Comparison of ENCODE assay signal across 17 cellular contexts in the genomic region with DNA sequence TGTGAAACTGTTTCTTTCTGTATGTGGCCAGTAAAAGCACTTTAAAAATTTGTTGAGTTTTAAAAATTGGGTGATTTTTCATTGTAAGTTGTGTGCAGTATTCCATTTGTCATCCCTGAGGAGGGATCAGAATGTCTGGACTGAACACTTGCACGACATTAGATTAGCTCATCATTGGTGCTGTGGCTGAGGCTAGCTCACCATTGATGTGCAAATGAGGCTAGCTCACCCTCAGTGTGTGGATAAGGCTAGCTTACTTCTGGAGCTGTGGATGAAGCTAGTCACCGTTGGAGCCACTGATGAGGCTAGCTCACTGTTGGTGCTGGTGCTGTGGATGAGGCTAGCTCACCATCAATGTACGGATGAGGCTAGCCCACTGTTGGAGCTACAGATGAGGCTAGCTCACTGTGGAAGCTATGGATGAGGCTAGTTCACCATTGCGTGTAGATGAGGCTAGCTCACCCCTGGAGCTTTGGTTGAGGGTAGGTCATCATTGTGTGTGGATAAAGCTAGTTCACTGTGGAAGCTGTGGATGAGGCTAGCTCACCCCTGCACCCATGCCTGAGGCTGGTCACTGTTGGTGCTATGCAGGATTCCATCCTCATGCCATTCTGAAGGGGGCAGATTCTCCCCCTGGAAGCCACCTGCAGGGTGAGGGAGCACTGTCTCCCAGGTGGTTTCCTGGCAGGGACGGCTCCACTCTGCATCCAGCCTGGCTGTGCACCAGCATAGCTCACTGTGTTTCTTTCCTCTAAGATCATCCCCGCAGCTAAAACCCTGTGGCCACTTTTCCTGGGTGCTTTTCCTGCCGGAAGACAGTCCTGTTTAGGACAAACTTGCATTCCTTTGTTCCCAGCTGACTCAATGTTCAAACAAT.
DNase-seq lines count a peak whose midpoint lies in the region; ATAC-seq and TF ChIP-seq lines count a peak whose summit lies in the region.
"Had no signal": no experiment of that assay in that cellular context is flagged by ENCODE, and none has a peak within 500 bp of the region (broad histone marks: within the 10 kb centered on the region; RNA-seq: fewer than 3 reads in every experiment).

No MANE protein-coding gene starts in this region.

- no peaks in the 10 kb centered on the region for H3K9me2 ChIP-seq in Karpas-422 (replicated peaks; ENCODE audit: insufficient read depth, low read length)

- H3K79me2 ChIP-seq in mammary epithelial cell (ENCODE audit: insufficient read depth, low read length) (no peaks in the 10 kb centered on the region), Karpas-422 (ENCODE audit: low read length) (no peaks in the 10 kb centered on the region)

- no peaks in the 10 kb centered on the region for H3K27me3 ChIP-seq in MG63
- H3K27me3 ChIP-seq in mammary epithelial cell (ENCODE audit: insufficient read depth, low read length) = no peaks in the 10 kb centered on the region
- H3K27me3 ChIP-seq in Karpas-422 (ENCODE audit: low read length) = no peaks in the 10 kb centered on the region

- TSS peak; percentile 82 for BruUV-seq in mammary epithelial cell (replicated peaks; lab: Mats Ljungman, UMichigan)

- CTCF ChIA-PET in mammary epithelial cell (lab: Charles Lee; ENCODE audit: low non-redundant PET) = no interaction called here

- no peak for ATAC-seq in HG02798 (IDR thresholded peaks at IDR 0.05; ENCODE audit: poor library complexity, unreplicated experiment)
- ATAC-seq: activated T-cell treated with anti-CD3 and anti-CD28 coated beads, Interleukin-2, amount 50 U/mL, for 4 hours; CD8-positive, alpha-beta T cell had no signal

- intact Hi-C loops in mammary epithelial cell (cut with micrococcal nuclease) = loop anchor here (1.0 kb wide), 2 partner anchors 21 to 229 kb away; no protein-coding TSS in a partner anchor
- intact Hi-C loops in posterior vena cava (cut with DNase I) = loop anchor here in 1 of 2 donors (10.0 kb wide), 1 partner anchor 234 kb away; no protein-coding TSS in a partner anchor

- WGBS in mammary epithelial cell (ENCODE audit: low coverage, missing lambda C conversion rate) = 60% methylated on average over 6 of the region's 7 CpGs

- H4K20me1 ChIP-seq in mammary epithelial cell (ENCODE audit: insufficient read depth, low read length) (no peaks in the 10 kb centered on the region), Karpas-422 (ENCODE audit: insufficient read depth, low read depth, low read length) (no peaks in the 10 kb centered on the region)

- H3K36me3 ChIP-seq in MG63 = no peaks in the 10 kb centered on the region
- H3K36me3 ChIP-seq in mammary epithelial cell (ENCODE audit: insufficient read depth, low read length) = no peaks in the 10 kb centered on the region
- no peaks in the 10 kb centered on the region for H3K36me3 ChIP-seq in Karpas-422 (ENCODE audit: insufficient read depth, low read length)
- H3K36me3 ChIP-seq: gastroesophageal sphincter, WERI-Rb-1 had no signal

- H3K9ac ChIP-seq in mammary epithelial cell (ENCODE audit: insufficient read depth, low read length) (no peak overlapping the region), Karpas-422 (ENCODE audit: low read length) (no peak overlapping the region)

- in situ Hi-C loops in mammary epithelial cell (cut with MboI; ENCODE audit: low sequenced_read_pairs in 2 of 2) = no loop called here

- no peak for TF ChIP-seq CTCF in mammary epithelial cell (conservative IDR thresholded peaks at IDR 0.05 in 1 of 2, IDR thresholded peaks at IDR 0.05 in 1 of 2; ENCODE audit: extremely low read depth in 1 of 2, insufficient read depth in 1 of 2, low read depth in 1 of 2, low read length in 2 of 2)

- peaks cover 50% of the 10 kb centered on the region for H3K4me1 ChIP-seq in mammary epithelial cell (ENCODE audit: insufficient read depth, low read length)
- H3K4me1 ChIP-seq in Karpas-422 (ENCODE audit: low read length) = peaks cover 15% of the 10 kb centered on the region

- H3K4me3 ChIP-seq in MG63 (no peak overlapping the region), mammary epithelial cell (replicated peaks in 1 of 3; ENCODE audit: insufficient read depth in 1 of 3, low read depth in 2 of 3, low read length in 3 of 3) (no peak overlapping the region), Karpas-422 (ENCODE audit: low read length) (no peak overlapping the region)
- H3K4me3 ChIP-seq: gastroesophageal sphincter had no signal

- H3K27ac ChIP-seq in mammary epithelial cell (ENCODE audit: insufficient read depth, low read depth, low read length) (peak overlapping the region; percentile 14), Karpas-422 (ENCODE audit: low read length) (no peak overlapping the region)
- H3K27ac ChIP-seq: WERI-Rb-1 had no signal

- peak overlapping the region; percentile 12 for H2AFZ ChIP-seq in mammary epithelial cell (ENCODE audit: low read depth, low read length)
- H2AFZ ChIP-seq in Karpas-422 (ENCODE audit: low read length) = no peak overlapping the region

- peak; percentile 33 for DNase-seq in Daoy (ENCODE audit: low read depth)
- DNase-seq in MG63 = peak; percentile 44
- no peak for DNase-seq in mammary epithelial cell
- peak; percentile 74 for DNase-seq in posterior vena cava (ENCODE audit: low spot score)
- DNase-seq in Karpas-422 = no peak
- no peak for DNase-seq in cortex of kidney (lab: John Stamatoyannopoulos, UW)
- DNase-seq in NCI-H748 (lab: John Stamatoyannopoulos, UW; ENCODE audit: unreplicated experiment) = no peak
- DNase-seq: activated T-cell treated with anti-CD3 and anti-CD28 coated beads, Interleukin-2, amount 50 U/mL, for 4 hours; GDM1; NCI-H2081 treated with DMSO at 0.1 percent for 48 hours; retina; stimulated activated CD4-positive, alpha-beta T cell treated with anti-CD3 and anti-CD28 coated beads, Interleukin-4, amount 100 ng/mL, for 4 hours; stimulated activated naive CD4-positive, alpha-beta T cell; WERI-Rb-1 had no signal

- H3K9me3 ChIP-seq in MG63 = no peaks in the 10 kb centered on the region
- H3K9me3 ChIP-seq in mammary epithelial cell (replicated peaks; ENCODE audit: insufficient read depth, low read length) = no peaks in the 10 kb centered on the region
- H3K9me3 ChIP-seq in Karpas-422 (ENCODE audit: low read length) = no peaks in the 10 kb centered on the region
- H3K9me3 ChIP-seq: gastroesophageal sphincter had no signal

- H3K4me2 ChIP-seq in mammary epithelial cell (ENCODE audit: insufficient read depth, low read depth, low read length) (peak overlapping the region; percentile 61), Karpas-422 (ENCODE audit: low read depth, low read length, poor library complexity, severe bottlenecking) (no peak overlapping the region)

- dilution Hi-C loops in mammary epithelial cell (cut with HindIII; ENCODE audit: low sequenced_read_pairs) = no loop called here

Comparison
In these comparisons a context has a peak if more than half of its experiments do, and no peak if none do; other contexts are left out.
1. DNase-seq: peak in Daoy (single experiment), MG63 (single experiment) and posterior vena cava (single experiment); none in mammary epithelial cell (single experiment), Karpas-422 (single experiment), cortex of kidney (single experiment) and NCI-H748 (single experiment).